ENCODE assay signal across 8 cellular contexts in the genomic region with DNA sequence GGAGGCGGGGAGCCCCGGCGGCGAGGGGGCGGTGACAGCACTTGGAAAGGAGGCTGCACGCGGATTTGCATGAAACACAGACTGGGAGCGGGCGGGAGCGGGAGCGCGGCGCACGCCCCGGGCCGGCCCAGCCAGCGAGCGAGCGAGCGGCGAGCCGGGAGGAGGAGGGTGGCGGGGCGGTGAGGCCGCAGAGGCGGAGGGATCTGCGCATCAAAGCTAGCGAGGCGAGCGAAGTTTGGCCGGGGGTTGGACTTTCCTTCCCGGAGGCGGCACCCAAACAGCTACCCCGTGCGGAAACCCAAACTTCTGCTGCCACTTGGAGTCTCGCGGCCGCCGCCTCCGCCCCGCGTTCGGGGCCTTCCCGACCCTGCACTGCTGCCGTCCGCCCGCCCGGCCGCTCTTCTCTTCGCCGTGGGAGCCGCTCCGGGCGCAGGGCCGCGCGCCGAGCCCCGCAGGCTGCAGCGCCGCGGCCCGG. TPM values are rescaled to one million over a fixed set of nuclear protein-coding genes. Genes with fewer than 3 reads are reported as not detected.
DNase-seq lines count a peak whose midpoint lies in the region; ATAC-seq, FAIRE-seq and TF ChIP-seq lines count a peak whose summit lies in the region.

A gene (plus strand): TSS at position 72 of the 475 bp plus-strand sequence. CDS start 553 bp downstream, outside the sequence.

- peak within 1 kb of the TSS; percentile 99 for H3K9ac ChIP-seq in astrocyte (ENCODE audit: low read length)

- H3K9me3 ChIP-seq in astrocyte (ENCODE audit: insufficient read depth, low read depth, low read length) (no peaks in the 10 kb centered on the region), right cardiac atrium (ENCODE audit: control insufficient read depth, low read length) (no peaks in the 10 kb centered on the region), aorta (ENCODE audit: control insufficient read depth, low read length) (no peaks in the 10 kb centered on the region)

- intact Hi-C loops in Calu3 (cut with micrococcal nuclease; ENCODE audit: unreplicated experiment), result loop anchor here (5.0 to 10.0 kb wide), 3 partner anchors 42 to 239 kb away; a partner anchor contains a TSS
- intact Hi-C loops in T-helper 2 cell treated with Interferon-gamma antibody and Interleukin-4, amounts not matched to agents 100 ng/mL and 5 ng/mL, for 36 hours (cut with micrococcal nuclease), result loop anchor here (1.0 to 10.0 kb wide), 5 partner anchors 17 to 187 kb away; a partner anchor contains a TSS
- intact Hi-C loops in right cardiac atrium (cut with DNase I), result loop anchor here in 3 of 4 donors (5.0 to 10.0 kb wide), 5 partner anchors 59 to 187 kb away; a partner anchor contains a TSS
- intact Hi-C loops in aorta (cut with DNase I), result loop anchor here (5.0 kb wide), 3 partner anchors 42 to 187 kb away; a partner anchor contains a TSS

- peaks cover 47% of the 10 kb centered on the region for H3K79me2 ChIP-seq in astrocyte (ENCODE audit: insufficient read depth, low read length)

- peak within 1 kb of the TSS; percentile 88 for H3K27ac ChIP-seq in astrocyte (ENCODE audit: low read depth, low read length)
- H3K27ac ChIP-seq in right cardiac atrium (ENCODE audit: low read length), result peak within 1 kb of the TSS; percentile 85
- H3K27ac ChIP-seq in aorta (ENCODE audit: low read depth in 1 of 2, low read length in 2 of 2), result peak within 1 kb of the TSS; percentile 57 to 97

- TF ChIP-seq CTCF in Calu3 (IDR thresholded peaks at IDR 0.05; ENCODE audit: unreplicated experiment) (no peak), astrocyte (IDR thresholded peaks at IDR 0.05; ENCODE audit: insufficient read depth, low read depth, low read length) (no peak)

- under 1% methylated on average over 63 of the region's 63 CpGs for WGBS in right cardiac atrium
- 0 to 1% methylated on average over 34 to 63 of the region's 63 CpGs for WGBS in aorta, 2 donors

- ATAC-seq in GM21390 (IDR thresholded peaks at IDR 0.05; ENCODE audit: unreplicated experiment) (peak; percentile 49), right cardiac atrium (peak; percentile 91 to 93), aorta (ENCODE audit: low FRiP score) (peak; percentile 94)

- no TSS peak for BruUV-seq in Calu3 (replicated peaks; lab: Mats Ljungman, UMichigan)

- H3K4me2 ChIP-seq in astrocyte (ENCODE audit: low read length), result peak within 1 kb of the TSS; percentile 86

- peak within 1 kb of the TSS; percentile 46 for H2AFZ ChIP-seq in astrocyte (ENCODE audit: low read depth, low read length)

- H3K27me3 Mint-ChIP-seq in Calu3 (ENCODE audit: unreplicated experiment) (no peaks in the 10 kb centered on the region), astrocyte (ENCODE audit: low read depth, unreplicated experiment) (peaks cover 10% of the 10 kb centered on the region)

- peaks cover 2% of the 10 kb centered on the region for H3K36me3 ChIP-seq in astrocyte (ENCODE audit: insufficient read depth, low read length)
- no peaks in the 10 kb centered on the region for H3K36me3 ChIP-seq in aorta (ENCODE audit: control insufficient read depth in 1 of 2, insufficient read depth in 2 of 2, low read length in 1 of 2)

- H3K4me1 Mint-ChIP-seq in Calu3 (ENCODE audit: low read depth, unreplicated experiment), result peaks cover 54% of the 10 kb centered on the region
- peaks cover 33% of the 10 kb centered on the region for H3K4me1 Mint-ChIP-seq in astrocyte (ENCODE audit: low read depth, unreplicated experiment)

- H4K20me1 ChIP-seq in astrocyte (ENCODE audit: insufficient read depth, low read length), result peaks cover 39% of the 10 kb centered on the region

- FAIRE-seq in astrocyte (lab: Jason Lieb, UNC), result no peak

- CTCF ChIA-PET in Calu3 (lab: Charles Lee), result interaction anchor here (0.6 to 1.7 kb wide), 4 partner anchors 16 to 122 kb away, joined by 3 to 5 read pairs (median 4); no protein-coding TSS in a partner anchor

- DNase-seq in Calu3 (peak; percentile 94), KG1 (lab: John Stamatoyannopoulos, UW) (peak; percentile 85), astrocyte (ENCODE audit: low read depth) (peak; percentile 93), right cardiac atrium (peak; percentile 94 to 97 (median 97)), putamen (ENCODE audit: low spot score) (peak; percentile 78), aorta (peak; percentile 95 to 96)

- H3K9me3 Mint-ChIP-seq in Calu3 (ENCODE audit: low read depth, unreplicated experiment) (no peaks in the 10 kb centered on the region), astrocyte (ENCODE audit: unreplicated experiment) (no peaks in the 10 kb centered on the region)

- H3K4me3 ChIP-seq in astrocyte (ENCODE audit: insufficient read depth, low read depth, low read length) (peak within 1 kb of the TSS; percentile 91), right cardiac atrium (ENCODE audit: low read length) (peak within 1 kb of the TSS; percentile 85), aorta (ENCODE audit: low read length in 2 of 2) (peak within 1 kb of the TSS; percentile 69 to 94)

- H3K36me3 Mint-ChIP-seq in Calu3 (ENCODE audit: insufficient read depth, unreplicated experiment) (peaks cover 65% of the 10 kb centered on the region), astrocyte (ENCODE audit: low read depth, unreplicated experiment) (peaks cover 4% of the 10 kb centered on the region)

- H3K27ac Mint-ChIP-seq in Calu3 (ENCODE audit: unreplicated experiment), result peak within 1 kb of the TSS; percentile 80
- H3K27ac Mint-ChIP-seq in astrocyte (ENCODE audit: unreplicated experiment), result peak within 1 kb of the TSS; percentile 94

- H3K4me1 ChIP-seq in astrocyte (ENCODE audit: insufficient read depth, low read length) (peaks cover 43% of the 10 kb centered on the region), right cardiac atrium (ENCODE audit: control insufficient read depth, insufficient read depth, low read length) (peaks cover 21% of the 10 kb centered on the region), aorta (ENCODE audit: control insufficient read depth in 1 of 2, insufficient read depth in 2 of 2, low read length in 2 of 2) (peaks cover 0 to 13% of the 10 kb centered on the region in 2 donors)

- H3K27me3 ChIP-seq in astrocyte (ENCODE audit: insufficient read depth, low read length) (no peaks in the 10 kb centered on the region), right cardiac atrium (ENCODE audit: control insufficient read depth, insufficient read depth) (no peaks in the 10 kb centered on the region), aorta (ENCODE audit: control insufficient read depth in 1 of 2, insufficient read depth in 2 of 2, low read length in 1 of 2) (no peaks in the 10 kb centered on the region)

- H3K4me3 Mint-ChIP-seq in Calu3 (ENCODE audit: low read depth, unreplicated experiment) (peak within 1 kb of the TSS; percentile 85), astrocyte (ENCODE audit: unreplicated experiment) (peak within 1 kb of the TSS; percentile 96)

RNA-seq across cellular contexts. Expression of the gene that starts here (rescaled TPM):
- 121 and 147 TPM in 2 replicates for total RNA-seq in Calu3 (2022)
- total RNA-seq in T-helper 2 cell treated with Interferon-gamma antibody and Interleukin-4, amounts not matched to agents 100 ng/mL and 5 ng/mL, for 36 hours, result 75.6 and 82.8 TPM in 2 replicates
- total RNA-seq in astrocyte, result 65.6 and 78.0 TPM in 2 replicates
- total RNA-seq in right cardiac atrium, result 10 to 100 TPM; 29.2 to 40.5 (median 30.5) TPM
- polyA plus RNA-seq in right cardiac atrium, result 9.9 TPM
- 10 to 100 TPM; 65.9 to 90.8 TPM for total RNA-seq in aorta
- polyA plus RNA-seq in aorta, result 10 to 100 TPM in 1 of 2 donors, 1 to 10 TPM in 1; 7.1 to 44.1 TPM

Comparison
In these comparisons a context has a peak if more than half of its experiments do, and no peak if none do; other contexts are left out.
1. Peak in every context shown above with its lines: DNase-seq, ATAC-seq, H3K4me3 ChIP-seq and H3K27ac ChIP-seq.